ENCODE assay signal across 37 cellular contexts in the genomic region with DNA sequence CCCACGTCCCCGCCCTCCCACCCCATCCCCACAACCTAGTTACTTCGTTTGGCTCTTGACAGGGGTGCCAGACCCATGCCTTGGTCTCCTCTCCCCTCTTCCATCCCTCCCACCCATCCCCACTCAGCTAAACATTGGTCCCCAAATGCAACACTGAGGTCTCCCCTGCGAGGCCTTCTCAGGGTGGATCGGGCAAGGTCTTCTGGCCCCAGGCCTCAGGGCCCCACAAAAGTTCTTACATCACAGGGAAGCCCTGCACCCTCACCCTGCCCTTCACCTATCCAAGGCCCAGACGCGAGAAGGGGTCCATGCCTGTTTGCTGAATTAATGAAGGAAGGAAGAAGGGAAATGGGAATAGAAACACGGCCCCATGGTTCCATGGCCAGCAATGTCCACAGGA. TPM values are rescaled to one million over a fixed set of nuclear protein-coding genes. Genes with fewer than 3 reads are reported as not detected.
"Had no signal": no experiment of that assay in that cellular context is flagged by ENCODE, and none has a peak within 500 bp of the region (broad histone marks: within the 10 kb centered on the region; RNA-seq: fewer than 3 reads in every experiment).

No MANE protein-coding gene starts in this region.

- ATAC-seq: activated CD4-positive, alpha-beta T cell treated with anti-CD3 and anti-CD28 coated beads for 36 hours; activated CD4-positive, CD25-positive, alpha-beta regulatory T cell treated with anti-CD3 and anti-CD28 coated beads, Interleukin-2, amount 50 U/mL, for 24 hours; activated CD8-positive, alpha-beta memory T cell treated with anti-CD3 and anti-CD28 coated beads, Interleukin-2, amount 10 ng/mL, durations not matched to agents 7 days and 5 days; activated CD8-positive, alpha-beta T cell treated with anti-CD3 and anti-CD28 coated beads, Interleukin-2, amount 10 ng/mL, durations not matched to agents 7 days and 5 days; activated naive CD4-positive, alpha-beta T cell treated with anti-CD3 and anti-CD28 coated beads, Interleukin-2, amount 50 U/mL, for 72 hours; body of pancreas had no signal

- H3K36me3 ChIP-seq: adrenal gland, brain microvascular endothelial cell, breast epithelium had no signal

- H3K27me3 Mint-ChIP-seq: activated B cell treated with CpG ODN at 0.5 μM for 24 hours; activated CD4-positive, alpha-beta memory T cell treated with anti-CD3 and anti-CD28 coated beads, Interleukin-2, amount 10 ng/mL, durations not matched to agents 7 days and 5 days; activated CD4-positive, alpha-beta T cell treated with anti-CD3 and anti-CD28 coated beads for 36 hours; activated CD4-positive, alpha-beta T cell treated with anti-CD3 and anti-CD28 coated beads, Interleukin-2, amount 10 ng/mL, durations not matched to agents 7 days and 5 days; activated CD8-positive, alpha-beta memory T cell treated with anti-CD3 and anti-CD28 coated beads, Interleukin-2, amount 10 ng/mL, durations not matched to agents 7 days and 5 days; activated naive CD8-positive, alpha-beta T cell treated with anti-CD3 and anti-CD28 coated beads for 36 hours; activated T-cell treated with anti-CD3 and anti-CD28 coated beads, Interleukin-2, amount 50 U/mL, for 24 hours; central memory CD8-positive, alpha-beta T cell had no signal

- H3K27me3 ChIP-seq: adrenal gland, body of pancreas, brain microvascular endothelial cell, breast epithelium had no signal

- H3K27ac Mint-ChIP-seq: activated B cell treated with CpG ODN at 0.5 μM for 24 hours; activated CD4-positive, alpha-beta memory T cell treated with anti-CD3 and anti-CD28 coated beads, Interleukin-2, amount 10 ng/mL, durations not matched to agents 7 days and 5 days; activated CD4-positive, alpha-beta T cell treated with anti-CD3 and anti-CD28 coated beads for 36 hours; activated CD4-positive, alpha-beta T cell treated with anti-CD3 and anti-CD28 coated beads, Interleukin-2, amount 10 ng/mL, durations not matched to agents 7 days and 5 days; activated CD8-positive, alpha-beta memory T cell treated with anti-CD3 and anti-CD28 coated beads, Interleukin-2, amount 10 ng/mL, durations not matched to agents 7 days and 5 days; activated CD8-positive, alpha-beta T cell treated with anti-CD3 and anti-CD28 coated beads, Interleukin-2, amount 10 ng/mL, durations not matched to agents 7 days and 5 days; activated naive CD4-positive, alpha-beta T cell treated with anti-CD3 and anti-CD28 coated beads, Interleukin-2, amount 50 U/mL, for 72 hours; activated naive CD8-positive, alpha-beta T cell treated with anti-CD3 and anti-CD28 coated beads for 36 hours; activated T-cell treated with anti-CD3 and anti-CD28 coated beads, Interleukin-2, amount 50 U/mL, for 24 hours; activated T-helper 2 cell treated with anti-CD3 and anti-CD28 coated beads, Interferon-gamma antibody, Interleukin-2, Interleukin-4, amounts not matched to agents 10 μg/mL and 5 μg/mL and 100 μg/mL, durations not matched to agents 14 hours and 24 hours and 36 hours; T-helper 1 cell treated with Interleukin-12 subunit alpha and Interleukin-12 subunit beta and Interleukin-4 antibody, amounts not matched to agents 30 μg/mL and 1 μg/mL, for 36 hours; T-helper 2 cell treated with Interferon-gamma antibody and Interleukin-4, amounts not matched to agents 5 μg/mL and 100 μg/mL, for 36 hours had no signal

- H3K9me3 ChIP-seq: adrenal gland, body of pancreas, breast epithelium had no signal

- H3K9me3 Mint-ChIP-seq: activated B cell treated with CpG ODN at 0.5 μM for 24 hours; activated CD4-positive, alpha-beta memory T cell treated with anti-CD3 and anti-CD28 coated beads, Interleukin-2, amount 10 ng/mL, durations not matched to agents 7 days and 5 days; activated CD4-positive, alpha-beta T cell treated with anti-CD3 and anti-CD28 coated beads, Interleukin-2, amount 10 ng/mL, durations not matched to agents 7 days and 5 days; activated naive CD4-positive, alpha-beta T cell treated with anti-CD3 and anti-CD28 coated beads, Interleukin-2, amount 50 U/mL, for 72 hours; activated naive CD8-positive, alpha-beta T cell treated with anti-CD3 and anti-CD28 coated beads for 36 hours; activated T-helper 2 cell treated with anti-CD3 and anti-CD28 coated beads, Interferon-gamma antibody, Interleukin-2, Interleukin-4, amounts not matched to agents 10 μg/mL and 5 μg/mL and 100 μg/mL, durations not matched to agents 14 hours and 24 hours and 36 hours; central memory CD8-positive, alpha-beta T cell; T-helper 1 cell treated with Interleukin-12 subunit alpha and Interleukin-12 subunit beta and Interleukin-4 antibody, amounts not matched to agents 30 μg/mL and 1 μg/mL, for 36 hours; T-helper 2 cell treated with Interferon-gamma antibody and Interleukin-4, amounts not matched to agents 5 μg/mL and 100 μg/mL, for 36 hours had no signal

- H3K36me3 Mint-ChIP-seq: activated CD8-positive, alpha-beta memory T cell treated with anti-CD3 and anti-CD28 coated beads, Interleukin-2, amount 10 ng/mL, durations not matched to agents 7 days and 5 days; activated naive CD4-positive, alpha-beta T cell treated with anti-CD3 and anti-CD28 coated beads, Interleukin-2, amount 50 U/mL, for 72 hours; activated naive CD8-positive, alpha-beta T cell treated with anti-CD3 and anti-CD28 coated beads for 36 hours had no signal

- H3K4me3 ChIP-seq: adrenal gland, body of pancreas, breast epithelium had no signal

- DNase-seq: activated B cell treated with CpG ODN at 0.5 μM for 24 hours; activated CD4-positive, alpha-beta memory T cell treated with anti-CD3 and anti-CD28 coated beads, Interleukin-2, amount 10 ng/mL, durations not matched to agents 7 days and 5 days; activated CD4-positive, alpha-beta T cell treated with anti-CD3 and anti-CD28 coated beads for 1 hour; activated CD4-positive, alpha-beta T cell treated with anti-CD3 and anti-CD28 coated beads for 36 hours; activated CD4-positive, alpha-beta T cell treated with anti-CD3 and anti-CD28 coated beads for 48 hours; activated CD4-positive, alpha-beta T cell treated with anti-CD3 and anti-CD28 coated beads, Interleukin-2, amount 10 ng/mL, durations not matched to agents 7 days and 5 days; activated CD4-positive, alpha-beta T cell treated with anti-CD3 and anti-CD28 coated beads, Interleukin-2, amount 50 U/mL, for 48 hours; activated CD8-positive, alpha-beta memory T cell treated with anti-CD3 and anti-CD28 coated beads for 24 hours; activated CD8-positive, alpha-beta memory T cell treated with anti-CD3 and anti-CD28 coated beads, Interleukin-2, amount 10 ng/mL, durations not matched to agents 7 days and 5 days; activated CD8-positive, alpha-beta memory T cell treated with anti-CD3 and anti-CD28 coated beads, Interleukin-2, amount 50 U/mL, for 48 hours; activated CD8-positive, alpha-beta T cell treated with anti-CD3 and anti-CD28 coated beads, Interleukin-2, amount 10 ng/mL, durations not matched to agents 7 days and 5 days; activated effector memory CD4-positive, alpha-beta T cell treated with Interleukin-2 at 50 U/mL for 16 hours; activated gamma-delta T cell; activated naive CD4-positive, alpha-beta T cell treated with anti-CD3 and anti-CD28 coated beads, Interleukin-2, amount 50 U/mL, for 16 hours; activated naive CD4-positive, alpha-beta T cell treated with Interleukin-2 at 50 U/mL for 16 hours; activated naive CD8-positive, alpha-beta T cell treated with anti-CD3 and anti-CD28 coated beads for 36 hours; activated T-cell treated with anti-CD3 and anti-CD28 coated beads, Interleukin-2, amount 50 U/mL, for 24 hours; activated T-cell treated with anti-CD3 and anti-CD28 coated beads, Interleukin-2, amount 50 U/mL, for 48 hours; adrenal gland; amniotic stem cell; body of pancreas; brain microvascular endothelial cell; caudate nucleus; cerebellar nuclear complex; T-helper 1 cell; T-helper 2 cell; T-helper 9 cell had no signal

- H3K27ac ChIP-seq: adrenal gland, body of pancreas, brain microvascular endothelial cell, breast epithelium, VCaP had no signal

- H3K4me3 Mint-ChIP-seq: activated B cell treated with CpG ODN at 0.5 μM for 24 hours; activated CD4-positive, alpha-beta memory T cell treated with anti-CD3 and anti-CD28 coated beads, Interleukin-2, amount 10 ng/mL, durations not matched to agents 7 days and 5 days; activated CD4-positive, alpha-beta T cell treated with anti-CD3 and anti-CD28 coated beads for 36 hours; activated CD4-positive, alpha-beta T cell treated with anti-CD3 and anti-CD28 coated beads, Interleukin-2, amount 10 ng/mL, durations not matched to agents 7 days and 5 days; activated CD8-positive, alpha-beta memory T cell treated with anti-CD3 and anti-CD28 coated beads, Interleukin-2, amount 10 ng/mL, durations not matched to agents 7 days and 5 days; activated CD8-positive, alpha-beta T cell treated with anti-CD3 and anti-CD28 coated beads, Interleukin-2, amount 10 ng/mL, durations not matched to agents 7 days and 5 days; activated naive CD8-positive, alpha-beta T cell treated with anti-CD3 and anti-CD28 coated beads for 36 hours; activated T-cell treated with anti-CD3 and anti-CD28 coated beads, Interleukin-2, amount 50 U/mL, for 24 hours; central memory CD8-positive, alpha-beta T cell; T-helper 1 cell treated with Interleukin-12 subunit alpha and Interleukin-12 subunit beta and Interleukin-4 antibody, amounts not matched to agents 30 μg/mL and 1 μg/mL, for 36 hours; T-helper 2 cell treated with Interferon-gamma antibody and Interleukin-4, amounts not matched to agents 5 μg/mL and 100 μg/mL, for 36 hours had no signal

- FAIRE-seq: astrocyte, TTC549 had no signal

- H3K4me1 Mint-ChIP-seq: activated CD4-positive, alpha-beta memory T cell treated with anti-CD3 and anti-CD28 coated beads, Interleukin-2, amount 10 ng/mL, durations not matched to agents 7 days and 5 days; activated CD4-positive, alpha-beta T cell treated with anti-CD3 and anti-CD28 coated beads for 36 hours; activated CD4-positive, alpha-beta T cell treated with anti-CD3 and anti-CD28 coated beads, Interleukin-2, amount 10 ng/mL, durations not matched to agents 7 days and 5 days; activated CD8-positive, alpha-beta memory T cell treated with anti-CD3 and anti-CD28 coated beads, Interleukin-2, amount 10 ng/mL, durations not matched to agents 7 days and 5 days; activated naive CD8-positive, alpha-beta T cell treated with anti-CD3 and anti-CD28 coated beads for 36 hours; central memory CD8-positive, alpha-beta T cell had no signal

RNA-seq across cellular contexts. Expression of gene TNS3, which starts 32.0 kb away (rescaled TPM):
- total RNA-seq: activated CD4-positive, alpha-beta T cell treated with anti-CD3 and anti-CD28 coated beads, Interleukin-2, amount 10 ng/mL, durations not matched to agents 7 days and 5 days; activated CD8-positive, alpha-beta T cell treated with anti-CD3 and anti-CD28 coated beads, Interleukin-2, amount 10 ng/mL, durations not matched to agents 7 days and 5 days had no signal
